1 cellular context compared by ENCODE assay signal in the genomic region with DNA sequence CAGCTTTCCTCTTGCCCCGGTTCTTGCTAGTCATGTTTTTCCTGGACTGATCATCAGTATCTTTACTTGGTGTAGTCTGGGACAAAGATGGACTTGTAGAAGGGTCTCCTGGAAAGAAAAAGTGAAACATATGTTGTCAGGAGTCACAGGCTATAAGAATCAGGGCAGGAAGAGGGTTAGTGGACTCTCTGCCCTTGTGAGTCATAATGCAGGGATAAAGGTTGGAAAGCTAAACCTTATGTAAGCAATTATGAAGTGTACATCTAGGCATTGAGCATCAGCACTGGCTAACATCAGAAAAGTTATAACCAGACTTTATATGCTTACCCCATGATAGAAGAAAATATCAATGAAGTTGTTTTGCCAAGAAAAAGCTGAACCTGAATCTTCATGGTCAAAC.
TF ChIP-seq lines count a peak whose summit lies in the region.

No MANE protein-coding gene starts in this region.

TF ChIP-seq in IMR-90, 13 proteins besides CTCF, POLR2A, EP300 and RAD21:
- TF ChIP-seq, protein P1, sequence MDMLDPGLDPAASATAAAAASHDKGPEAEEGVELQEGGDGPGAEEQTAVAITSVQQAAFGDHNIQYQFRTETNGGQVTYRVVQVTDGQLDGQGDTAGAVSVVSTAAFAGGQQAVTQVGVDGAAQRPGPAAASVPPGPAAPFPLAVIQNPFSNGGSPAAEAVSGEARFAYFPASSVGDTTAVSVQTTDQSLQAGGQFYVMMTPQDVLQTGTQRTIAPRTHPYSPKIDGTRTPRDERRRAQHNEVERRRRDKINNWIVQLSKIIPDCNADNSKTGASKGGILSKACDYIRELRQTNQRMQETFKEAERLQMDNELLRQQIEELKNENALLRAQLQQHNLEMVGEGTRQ (IDR thresholded peaks at IDR 0.05; ENCODE audit: low read depth, low read length): no peak
- TF ChIP-seq, protein P2, sequence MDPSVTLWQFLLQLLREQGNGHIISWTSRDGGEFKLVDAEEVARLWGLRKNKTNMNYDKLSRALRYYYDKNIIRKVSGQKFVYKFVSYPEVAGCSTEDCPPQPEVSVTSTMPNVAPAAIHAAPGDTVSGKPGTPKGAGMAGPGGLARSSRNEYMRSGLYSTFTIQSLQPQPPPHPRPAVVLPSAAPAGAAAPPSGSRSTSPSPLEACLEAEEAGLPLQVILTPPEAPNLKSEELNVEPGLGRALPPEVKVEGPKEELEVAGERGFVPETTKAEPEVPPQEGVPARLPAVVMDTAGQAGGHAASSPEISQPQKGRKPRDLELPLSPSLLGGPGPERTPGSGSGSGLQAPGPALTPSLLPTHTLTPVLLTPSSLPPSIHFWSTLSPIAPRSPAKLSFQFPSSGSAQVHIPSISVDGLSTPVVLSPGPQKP (IDR thresholded peaks at IDR 0.05; ENCODE audit: borderline replicate concordance, low read depth, low read length): no peak
